In the genomic region with DNA sequence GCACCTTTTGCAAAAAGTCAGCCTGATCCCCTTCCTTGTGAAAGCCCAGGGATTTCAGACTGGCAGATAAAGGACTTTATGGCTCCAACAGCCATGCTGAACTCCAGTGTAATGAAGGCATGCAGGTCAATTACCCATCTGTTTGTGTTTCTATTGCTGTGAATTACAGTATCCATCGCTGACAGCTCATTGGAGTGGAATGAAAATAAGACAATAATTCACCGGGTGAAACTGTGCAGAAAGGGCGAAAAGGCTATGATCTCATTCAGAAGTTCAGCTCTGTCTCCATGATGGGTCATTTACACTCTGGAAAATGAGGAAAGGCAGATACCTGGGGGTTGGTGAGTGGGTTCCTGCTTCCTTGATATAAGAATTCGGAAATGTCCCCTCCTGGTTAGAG, we compare ENCODE assay signal across 12 cellular contexts.
"Had no signal": no experiment of that assay in that cellular context is flagged by ENCODE, and none has a peak within 500 bp of the region (broad histone marks: within the 10 kb centered on the region; RNA-seq: fewer than 3 reads in every experiment).

No MANE protein-coding gene starts in this region.

- H3K4me1 Mint-ChIP-seq: activated CD4-positive, alpha-beta memory T cell treated with anti-CD3 and anti-CD28 coated beads, Interleukin-2, amount 10 ng/mL, durations not matched to agents 7 days and 5 days; natural killer cell had no signal

- H3K36me3 Mint-ChIP-seq: natural killer cell had no signal

- DNase-seq: activated CD4-positive, alpha-beta memory T cell treated with anti-CD3 and anti-CD28 coated beads, Interleukin-2, amount 10 ng/mL, durations not matched to agents 7 days and 5 days; activated CD8-positive, alpha-beta memory T cell treated with anti-CD3 and anti-CD28 coated beads, Interleukin-2, amount 50 U/mL, for 48 hours; activated naive CD4-positive, alpha-beta T cell treated with Interleukin-2 at 50 U/mL for 16 hours; mammary epithelial cell; natural killer cell; stimulated activated CD4-positive, alpha-beta T cell treated with anti-CD3 and anti-CD28 coated beads, Interleukin-2, amount 100 ng/mL, for 48 hours; stimulated activated naive CD8-positive, alpha-beta T cell treated with anti-CD3 and anti-CD28 coated beads, Interleukin-15, Interleukin-2, amounts not matched to agents 100 U/mL and 50 U/mL, for 24 hours; T-helper 1 cell; upper lobe of left lung had no signal

- H3K27ac ChIP-seq: prostate gland, suprapubic skin, upper lobe of left lung, VCaP had no signal

- H3K27ac Mint-ChIP-seq: activated CD4-positive, alpha-beta memory T cell treated with anti-CD3 and anti-CD28 coated beads, Interleukin-2, amount 10 ng/mL, durations not matched to agents 7 days and 5 days; natural killer cell had no signal

- H3K27me3 Mint-ChIP-seq: activated CD4-positive, alpha-beta memory T cell treated with anti-CD3 and anti-CD28 coated beads, Interleukin-2, amount 10 ng/mL, durations not matched to agents 7 days and 5 days had no signal

- H3K4me3 ChIP-seq: prostate gland, suprapubic skin, upper lobe of left lung had no signal

- H3K4me3 Mint-ChIP-seq: activated CD4-positive, alpha-beta memory T cell treated with anti-CD3 and anti-CD28 coated beads, Interleukin-2, amount 10 ng/mL, durations not matched to agents 7 days and 5 days; natural killer cell had no signal
